ENCODE assay signal across 9 cellular contexts in the genomic region with DNA sequence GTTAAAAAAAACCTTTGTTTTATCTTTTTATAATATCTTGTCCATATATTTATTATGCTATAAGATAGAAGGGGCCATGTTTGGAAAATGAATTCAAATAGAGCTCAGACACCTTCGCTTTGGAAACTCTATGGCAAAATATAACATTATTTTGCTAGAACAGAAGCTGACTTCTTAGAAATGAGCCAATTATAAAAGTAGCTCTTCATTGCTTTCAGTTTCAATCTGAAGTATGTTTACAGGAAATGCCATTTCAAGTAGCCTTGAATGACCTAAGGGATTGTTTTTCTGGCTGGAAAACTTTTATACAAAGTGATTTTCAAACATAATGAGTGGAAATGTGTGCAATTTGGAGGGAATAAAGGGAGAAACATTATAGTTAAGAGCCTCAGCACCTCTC. TPM values are rescaled to one million over a fixed set of nuclear protein-coding genes. Genes with fewer than 3 reads are reported as not detected.
DNase-seq lines count a peak whose midpoint lies in the region; ATAC-seq, FAIRE-seq and TF ChIP-seq lines count a peak whose summit lies in the region.
"Had no signal": no experiment of that assay in that cellular context is flagged by ENCODE, and none has a peak within 500 bp of the region (broad histone marks: within the 10 kb centered on the region; RNA-seq: fewer than 3 reads in every experiment).

No MANE protein-coding gene starts in this region.

- H3K36me3 Mint-ChIP-seq in endothelial cell (ENCODE audit: low read depth, unreplicated experiment) (no peaks in the 10 kb centered on the region), Calu3 (ENCODE audit: insufficient read depth, unreplicated experiment) (no peaks in the 10 kb centered on the region)

- peak; percentile 81 for FAIRE-seq in GM18507 (lab: Jason Lieb, UNC)

- ATAC-seq in gastroesophageal sphincter = no peak
- ATAC-seq: Panc1 had no signal

- H3K27me3 ChIP-seq in Peyer's patch = no peaks in the 10 kb centered on the region
- no peaks in the 10 kb centered on the region for H3K27me3 ChIP-seq in gastroesophageal sphincter

- no peaks in the 10 kb centered on the region for H3K9me3 ChIP-seq in Peyer's patch
- no peaks in the 10 kb centered on the region for H3K9me3 ChIP-seq in gastroesophageal sphincter

- DNase-seq in GM18507 (ENCODE audit: extremely low spot score, insufficient read length, low read depth) = no peak
- DNase-seq in H4 (ENCODE audit: low spot score) = peak; percentile 45
- DNase-seq in Peyer's patch = no peak
- DNase-seq in RKO (ENCODE audit: low spot score) = no peak
- DNase-seq in endothelial cell (ENCODE audit: low spot score) = no peak
- DNase-seq in Calu3 = no peak

- TF ChIP-seq POLR2A in Peyer's patch (IDR thresholded peaks at IDR 0.05) = no peak
- no peak for TF ChIP-seq POLR2A in gastroesophageal sphincter (IDR thresholded peaks at IDR 0.05)

- CTCF ChIA-PET in Calu3 (lab: Charles Lee) = interaction anchor here (0.6 kb wide), 1 partner anchor 35 kb away, joined by 3 read pairs; no protein-coding TSS in a partner anchor

- WGBS in gastroesophageal sphincter (ENCODE audit: low coverage in 1 of 2), 2 donors = 35 to 50% methylated on average over 1 of the region's 1 CpG
- 63% methylated on average over 1 of the region's 1 CpG for WGBS in urinary bladder

- H3K27ac Mint-ChIP-seq in endothelial cell (ENCODE audit: unreplicated experiment) (no peak overlapping the region), Calu3 (ENCODE audit: unreplicated experiment) (no peak overlapping the region)

- no peak for TF ChIP-seq EP300 in gastroesophageal sphincter (IDR thresholded peaks at IDR 0.05)

- H3K27me3 Mint-ChIP-seq in endothelial cell (ENCODE audit: unreplicated experiment) = no peaks in the 10 kb centered on the region
- H3K27me3 Mint-ChIP-seq in Calu3 (ENCODE audit: unreplicated experiment) = no peaks in the 10 kb centered on the region

- H3K27ac ChIP-seq in Peyer's patch (peak overlapping the region; percentile 13 to 49 (median 44)), gastroesophageal sphincter (peak overlapping the region; percentile 45 to 64 (median 55)), urinary bladder (ENCODE audit: low read depth) (peak overlapping the region; percentile 10)

- H3K9me3 Mint-ChIP-seq in endothelial cell (ENCODE audit: unreplicated experiment) = no peaks in the 10 kb centered on the region
- no peaks in the 10 kb centered on the region for H3K9me3 Mint-ChIP-seq in Calu3 (ENCODE audit: low read depth, unreplicated experiment)

- peaks cover 0 to 8% (median 8%) of the 10 kb centered on the region in 4 donors for H3K4me1 ChIP-seq in Peyer's patch
- H3K4me1 ChIP-seq in gastroesophageal sphincter = peaks cover 5 to 33% (median 9%) of the 10 kb centered on the region in 3 donors
- H3K4me1 ChIP-seq in urinary bladder (ENCODE audit: insufficient read depth) = no peaks in the 10 kb centered on the region

- no peak overlapping the region for H3K4me3 Mint-ChIP-seq in endothelial cell (ENCODE audit: unreplicated experiment)
- no peak overlapping the region for H3K4me3 Mint-ChIP-seq in Calu3 (ENCODE audit: low read depth, unreplicated experiment)

- no peak overlapping the region for H3K4me3 ChIP-seq in Peyer's patch
- no peak overlapping the region for H3K4me3 ChIP-seq in gastroesophageal sphincter
- H3K4me3 ChIP-seq in urinary bladder (ENCODE audit: low read depth, low read length) = no peak overlapping the region

- TF ChIP-seq CTCF in Peyer's patch (IDR thresholded peaks at IDR 0.05) = no peak
- no peak for TF ChIP-seq CTCF in gastroesophageal sphincter (IDR thresholded peaks at IDR 0.05)
- TF ChIP-seq CTCF in endothelial cell (IDR thresholded peaks at IDR 0.05; ENCODE audit: unreplicated experiment) = no peak
- no peak for TF ChIP-seq CTCF in Calu3 (IDR thresholded peaks at IDR 0.05; ENCODE audit: unreplicated experiment)

- intact Hi-C loops in Calu3 (cut with micrococcal nuclease; ENCODE audit: unreplicated experiment) = no loop called here

- H3K4me1 Mint-ChIP-seq in endothelial cell (ENCODE audit: unreplicated experiment) = peaks cover 5% of the 10 kb centered on the region
- peaks cover 21% of the 10 kb centered on the region for H3K4me1 Mint-ChIP-seq in Calu3 (ENCODE audit: low read depth, unreplicated experiment)

- H3K36me3 ChIP-seq in Peyer's patch (no peaks in the 10 kb centered on the region), gastroesophageal sphincter (no peaks in the 10 kb centered on the region), urinary bladder (ENCODE audit: insufficient read depth) (no peaks in the 10 kb centered on the region)

- BruUV-seq in Calu3 (replicated peaks; lab: Mats Ljungman, UMichigan) = no TSS peak

RNA-seq across cellular contexts. Expression of a gene that starts 37.8 kb away (rescaled TPM):
- 0.25 TPM in 1 of 2 replicates, not detected in the other for total RNA-seq in H4 (2014; rRNA removed; shearing (Covaris generic))
- total RNA-seq in Peyer's patch (10 to 100 TPM in 1 of 4 donors, 1 to 10 TPM in 3; 1.6 to 14.0 (median 3.1) TPM), gastroesophageal sphincter (1 to 10 TPM in 2 of 4 donors, under 1 TPM in 2; 0.27 to 3.0 (median 1.8) TPM), urinary bladder (0.95 TPM), endothelial cell (ENCODE audit: unreplicated experiment) (2.6 TPM), Calu3 (2022) (0.54 TPM in 1 of 2 replicates, not detected in the other)
- 1.5 TPM for polyA plus RNA-seq in urinary bladder

RNA-seq across cellular contexts. Expression of a gene that starts 53.4 kb away (rescaled TPM):
- 0.10 TPM in 1 of 2 replicates, not detected in the other for total RNA-seq in H4 (2014; rRNA removed; shearing (Covaris generic))
- not detected for total RNA-seq in Peyer's patch
- total RNA-seq in gastroesophageal sphincter = 10 to 100 TPM in 1 of 4 donors, 1 to 10 TPM in 1, under 1 TPM in 1, not detected in 1; 0.54 to 16.7 (median 1.6) TPM
- total RNA-seq in urinary bladder = 1.6 TPM
- polyA plus RNA-seq in urinary bladder = not detected
- 0.26 TPM for total RNA-seq in endothelial cell (ENCODE audit: unreplicated experiment)
- total RNA-seq in Calu3 (2022) = 0.12 and 0.37 TPM in 2 replicates
